ENCODE assay signal across 8 cellular contexts in genomic region chr20:58907481-58908137, GRCh38. TPM values are rescaled to one million over a fixed set of nuclear protein-coding genes. Genes with fewer than 3 reads are reported as not detected.
DNase-seq lines count a peak whose midpoint lies in the region; FAIRE-seq and TF ChIP-seq lines count a peak whose summit lies in the region.

No MANE protein-coding gene starts in this region.

- H3K9me3 ChIP-seq in SK-N-MC (ENCODE audit: low read depth, low read length) (no peaks in the 10 kb centered on the region), right atrium auricular region (no peaks in the 10 kb centered on the region)

- in situ Hi-C loops in astrocyte of the cerebellum (cut with HindIII; ENCODE audit: low sequenced_read_pairs), result no loop called here

- TF ChIP-seq CTCF in GM12875 (IDR thresholded peaks at IDR 0.05; ENCODE audit: borderline replicate concordance, insufficient read depth, low read depth, low read length), result no peak
- TF ChIP-seq CTCF in LNCaP clone FGC (IDR thresholded peaks at IDR 0.05; ENCODE audit: control insufficient read depth, extremely low read depth, insufficient read depth), result no peak
- no peak for TF ChIP-seq CTCF in astrocyte of the cerebellum (IDR thresholded peaks at IDR 0.05; ENCODE audit: low read depth, low read length, missing control alignments)
- TF ChIP-seq CTCF in right atrium auricular region (IDR thresholded peaks at IDR 0.05), result no peak

- H3K36me3 ChIP-seq in SK-N-MC (ENCODE audit: insufficient read depth, low read length) (peaks cover 90% of the 10 kb centered on the region), right atrium auricular region (peaks cover 81% of the 10 kb centered on the region)

- H3K4me3 ChIP-seq in GM12875 (ENCODE audit: low read depth, low read length), result peak overlapping the region; percentile 13
- H3K4me3 ChIP-seq in LNCaP clone FGC (ENCODE audit: low read depth, low read length), result peak overlapping the region; percentile 43
- peak overlapping the region; percentile 75 for H3K4me3 ChIP-seq in SK-N-MC
- H3K4me3 ChIP-seq in astrocyte of the cerebellum (ENCODE audit: low read depth, low read length), result no peak overlapping the region
- peak overlapping the region in 1 of 2 donors; percentile 27 for H3K4me3 ChIP-seq in right atrium auricular region

- H3K27me3 ChIP-seq in right atrium auricular region, result no peaks in the 10 kb centered on the region

- H3K4me1 ChIP-seq in right atrium auricular region, result peaks cover 0 to 51% of the 10 kb centered on the region in 2 donors

- peak overlapping the region; percentile 89 for H3K27ac ChIP-seq in SK-N-MC
- peak overlapping the region; percentile 83 to 94 for H3K27ac ChIP-seq in right atrium auricular region

- peak; percentile 40 for DNase-seq in H54 (ENCODE audit: insufficient read length, low spot score)
- DNase-seq in LNCaP clone FGC (ENCODE audit: low read depth), result peak; percentile 99
- DNase-seq in SK-N-MC (ENCODE audit: low read depth, low spot score), result peak; percentile 76
- peak; percentile 100 for DNase-seq in astrocyte of the cerebellum (ENCODE audit: low read depth)
- peak; percentile 97 for DNase-seq in right atrium auricular region (ENCODE audit: low spot score)
- peak; percentile 72 for DNase-seq in retina
- no peak for DNase-seq in mesenteric fat pad (ENCODE audit: low spot score)

- H3K9ac ChIP-seq in SK-N-MC (ENCODE audit: insufficient read length), result peak overlapping the region; percentile 59

- TF ChIP-seq POLR2A in H54 (IDR thresholded peaks at IDR 0.05; ENCODE audit: low read depth, low read length), result no peak

- no peak for FAIRE-seq in H54 (lab: Jason Lieb, UNC)

RNA-seq across cellular contexts. Expression of gene GNAS, which starts 55.1 kb away (rescaled TPM):
- 1,000 to 10,000 TPM; 1,032 to 1,202 TPM for total RNA-seq in right atrium auricular region
- total RNA-seq in mesenteric fat pad, result 697 TPM

RNA-seq across cellular contexts. Expression of gene GNAS-AS1, which starts 56.9 kb away (rescaled TPM):
- total RNA-seq in right atrium auricular region (not detected), mesenteric fat pad (0.42 TPM)
